9 cellular contexts compared by ENCODE assay signal in genomic region chr4:88858752-88859151, GRCh38.
DNase-seq lines count a peak whose midpoint lies in the region; ATAC-seq and TF ChIP-seq lines count a peak whose summit lies in the region.
"Had no signal": no experiment of that assay in that cellular context is flagged by ENCODE, and none has a peak within 500 bp of the region (broad histone marks: within the 10 kb centered on the region; RNA-seq: fewer than 3 reads in every experiment).

No MANE protein-coding gene starts in this region.

- H3K27ac ChIP-seq in coronary artery (peak overlapping the region in 1 of 2 donors; percentile 18), ascending aorta (no peak overlapping the region)

- H3K9me3 ChIP-seq in ascending aorta: no peaks in the 10 kb centered on the region

- H3K4me3 ChIP-seq in GM12865 (ENCODE audit: low read depth, low read length) (no peak overlapping the region), coronary artery (no peak overlapping the region), ascending aorta (no peak overlapping the region)

- H3K4me1 ChIP-seq in ascending aorta: no peaks in the 10 kb centered on the region

- TF ChIP-seq CTCF in GM12865 (IDR thresholded peaks at IDR 0.05; ENCODE audit: insufficient read depth, low read depth, low read length, missing control alignments) (no peak), coronary artery (IDR thresholded peaks at IDR 0.05) (no peak), ascending aorta (IDR thresholded peaks at IDR 0.05) (no peak)

- ATAC-seq in GM21529 (IDR thresholded peaks at IDR 0.05; ENCODE audit: unreplicated experiment): peak; percentile 95
- peak; percentile 93 for ATAC-seq in HG03521 (IDR thresholded peaks at IDR 0.05; ENCODE audit: unreplicated experiment)

- no peaks in the 10 kb centered on the region for H3K27me3 ChIP-seq in ascending aorta

- intact Hi-C loops in ascending aorta (cut with DNase I): no loop called here

- peak; percentile 54 for DNase-seq in GM12865 (ENCODE audit: low read depth)
- peak; percentile 49 for DNase-seq in globus pallidus (ENCODE audit: low spot score)
- DNase-seq in activated CD8-positive, alpha-beta memory T cell treated with anti-CD3 and anti-CD28 coated beads, Interleukin-2, amount 50 U/mL, for 48 hours: no peak
- no peak for DNase-seq in coronary artery (ENCODE audit: low spot score)
- DNase-seq in ascending aorta (ENCODE audit: low spot score in 2 of 2): no peak
- no peak for DNase-seq in stimulated activated naive CD4-positive, alpha-beta T cell (lab: John Stamatoyannopoulos, UW)
- DNase-seq: erythroblast had no signal

- H3K36me3 ChIP-seq in ascending aorta: no peaks in the 10 kb centered on the region

Comparison
In these comparisons a context has a peak if more than half of its experiments do, and no peak if none do; other contexts are left out.
1. DNase-seq: peak in GM12865 (single experiment) and globus pallidus (single experiment); none in activated CD8-positive, alpha-beta memory T cell treated with anti-CD3 and anti-CD28 coated beads, Interleukin-2, amount 50 U/mL, for 48 hours (single experiment), coronary artery (single experiment), ascending aorta (0 of 2) and stimulated activated naive CD4-positive, alpha-beta T cell (0 of 6).